9 cellular contexts compared by ENCODE assay signal in the genomic region with DNA sequence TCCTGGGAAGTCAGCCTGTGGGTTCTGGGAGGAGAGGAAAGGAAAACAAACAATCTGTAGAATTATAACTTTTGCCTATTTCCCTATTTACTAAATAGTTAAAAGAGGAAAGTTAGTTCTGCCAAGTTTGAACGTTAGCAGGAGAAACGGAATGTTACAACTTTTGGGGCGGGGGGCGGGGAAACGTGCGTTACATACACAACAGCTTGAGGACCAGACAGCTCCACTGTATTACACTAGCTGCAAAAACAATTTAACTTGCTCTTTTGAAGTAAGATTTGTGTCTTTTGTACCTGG. TPM values are rescaled to one million over a fixed set of nuclear protein-coding genes. Genes with fewer than 3 reads are reported as not detected.
DNase-seq lines count a peak whose midpoint lies in the region; ATAC-seq and TF ChIP-seq lines count a peak whose summit lies in the region.
"Had no signal": no experiment of that assay in that cellular context is flagged by ENCODE, and none has a peak within 500 bp of the region (broad histone marks: within the 10 kb centered on the region; RNA-seq: fewer than 3 reads in every experiment).

No MANE protein-coding gene starts in this region.

- DNase-seq in neural crest cell (ENCODE audit: low read depth, low spot score) (no peak), NCI-H345 treated with DMSO at 0.1 percent for 48 hours (lab: John Stamatoyannopoulos, UW; ENCODE audit: unreplicated experiment) (no peak), DMS 273 treated with DMSO at 0.1 percent for 48 hours (lab: John Stamatoyannopoulos, UW) (no peak)
- DNase-seq: NCI-H1092 treated with DMSO at 0.1 percent for 48 hours had no signal

- H3K27ac ChIP-seq in BLaER1, result 0 out of 2 replicates have a peak overlapping the region, but pooled peaks have one; percentile 32
- H3K27ac ChIP-seq in ectodermal cell (ENCODE audit: insufficient read depth, low read depth, low read length, poor library complexity, severe bottlenecking), result no peak overlapping the region

- H3K36me3 Mint-ChIP-seq in neural crest cell (ENCODE audit: low read depth), result no peaks in the 10 kb centered on the region

- H3K4me2 ChIP-seq in BLaER1 (peak overlapping the region; percentile 88), Loucy (ENCODE audit: low read depth, low read length, poor library complexity, severe bottlenecking) (peak overlapping the region; percentile 52)

- no peaks in the 10 kb centered on the region for H3K9me2 ChIP-seq in Loucy (replicated peaks; ENCODE audit: low read depth, low read length)

- H3K9ac ChIP-seq in BLaER1 (peak overlapping the region; percentile 56), Loucy (ENCODE audit: low read depth, low read length, poor library complexity, severe bottlenecking) (no peak overlapping the region)

- no peaks in the 10 kb centered on the region for H3K79me2 ChIP-seq in Loucy (ENCODE audit: insufficient read depth, low read length)

- 23 to 24% methylated on average over 6 of the region's 6 CpGs for WGBS in ectodermal cell, 2 experiments

- peaks cover 61% of the 10 kb centered on the region for H3K4me1 ChIP-seq in BLaER1
- peaks cover 44% of the 10 kb centered on the region for H3K4me1 ChIP-seq in Loucy (ENCODE audit: insufficient read depth, low read length, poor library complexity, severe bottlenecking)
- H3K4me1 ChIP-seq in ectodermal cell (ENCODE audit: control insufficient read depth, insufficient read depth, low read length), result peaks cover 20% of the 10 kb centered on the region

- no peaks in the 10 kb centered on the region for H3F3A ChIP-seq in Loucy (ENCODE audit: low read depth)

- H3K9me3 ChIP-seq in BLaER1 (no peaks in the 10 kb centered on the region), Loucy (ENCODE audit: insufficient read depth, low read depth, low read length) (no peaks in the 10 kb centered on the region), ectodermal cell (ENCODE audit: control insufficient read depth, low read length) (no peaks in the 10 kb centered on the region)

- H3K27me3 ChIP-seq in BLaER1, result peaks cover 15% of the 10 kb centered on the region
- H3K27me3 ChIP-seq in Loucy (ENCODE audit: insufficient read depth, low read length, poor library complexity, severe bottlenecking), result no peaks in the 10 kb centered on the region
- H3K27me3 ChIP-seq in ectodermal cell (ENCODE audit: control insufficient read depth, insufficient read depth, low read length, poor library complexity, severe bottlenecking), result peaks cover 30% of the 10 kb centered on the region

- ATAC-seq in GM18498 (IDR thresholded peaks at IDR 0.05; ENCODE audit: unreplicated experiment) (no peak), GM19452 (IDR thresholded peaks at IDR 0.05; ENCODE audit: unreplicated experiment) (no peak)

- H3K4me1 Mint-ChIP-seq in neural crest cell, result peaks cover 38% of the 10 kb centered on the region

- no peak overlapping the region for H3K27ac Mint-ChIP-seq in neural crest cell (ENCODE audit: unreplicated experiment)

- H3K27me3 Mint-ChIP-seq in neural crest cell (ENCODE audit: low read depth), result peaks cover 56% of the 10 kb centered on the region

- H4K20me1 ChIP-seq in BLaER1 (no peaks in the 10 kb centered on the region), Loucy (ENCODE audit: insufficient read depth, low read length, poor library complexity, severe bottlenecking) (no peaks in the 10 kb centered on the region)

- peak overlapping the region; percentile 66 for H3K4me3 ChIP-seq in BLaER1
- H3K4me3 ChIP-seq in Loucy (ENCODE audit: low read length, poor library complexity, severe bottlenecking), result peak overlapping the region; percentile 61
- peak overlapping the region; percentile 34 for H3K4me3 ChIP-seq in ectodermal cell (ENCODE audit: insufficient read depth, low read depth, low read length)

- H3K4me3 Mint-ChIP-seq in neural crest cell, result peak overlapping the region; percentile 86

- no peaks in the 10 kb centered on the region for H3K36me3 ChIP-seq in BLaER1
- no peaks in the 10 kb centered on the region for H3K36me3 ChIP-seq in Loucy (ENCODE audit: insufficient read depth, low read length)
- H3K36me3 ChIP-seq in ectodermal cell (ENCODE audit: control insufficient read depth, insufficient read depth, low read length), result no peaks in the 10 kb centered on the region

- TF ChIP-seq CTCF in Loucy (conservative IDR thresholded peaks at IDR 0.05; ENCODE audit: low read length) (no peak), neural crest cell (conservative IDR thresholded peaks at IDR 0.05) (no peak)

- H3K9me3 Mint-ChIP-seq in neural crest cell, result no peaks in the 10 kb centered on the region

- H2AFZ ChIP-seq in Loucy (ENCODE audit: low read length), result peak overlapping the region; percentile 14; the same call in 1 of the 2 replicates

RNA-seq across cellular contexts. Expression of a gene that starts 0.5 kb away (rescaled TPM):
- polyA plus RNA-seq in ectodermal cell (2013, experiment 1 of 4), result 0.72 TPM
- 0.82 TPM for polyA plus RNA-seq in ectodermal cell (2013, experiment 2 of 4)
- 0.69 TPM for polyA plus RNA-seq in ectodermal cell (2013, experiment 3 of 4)
- polyA plus RNA-seq in ectodermal cell (2013, experiment 4 of 4), result 0.61 TPM
- total RNA-seq in neural crest cell, result 1.2 and 1.7 TPM in 2 replicates
